In the genomic region with DNA sequence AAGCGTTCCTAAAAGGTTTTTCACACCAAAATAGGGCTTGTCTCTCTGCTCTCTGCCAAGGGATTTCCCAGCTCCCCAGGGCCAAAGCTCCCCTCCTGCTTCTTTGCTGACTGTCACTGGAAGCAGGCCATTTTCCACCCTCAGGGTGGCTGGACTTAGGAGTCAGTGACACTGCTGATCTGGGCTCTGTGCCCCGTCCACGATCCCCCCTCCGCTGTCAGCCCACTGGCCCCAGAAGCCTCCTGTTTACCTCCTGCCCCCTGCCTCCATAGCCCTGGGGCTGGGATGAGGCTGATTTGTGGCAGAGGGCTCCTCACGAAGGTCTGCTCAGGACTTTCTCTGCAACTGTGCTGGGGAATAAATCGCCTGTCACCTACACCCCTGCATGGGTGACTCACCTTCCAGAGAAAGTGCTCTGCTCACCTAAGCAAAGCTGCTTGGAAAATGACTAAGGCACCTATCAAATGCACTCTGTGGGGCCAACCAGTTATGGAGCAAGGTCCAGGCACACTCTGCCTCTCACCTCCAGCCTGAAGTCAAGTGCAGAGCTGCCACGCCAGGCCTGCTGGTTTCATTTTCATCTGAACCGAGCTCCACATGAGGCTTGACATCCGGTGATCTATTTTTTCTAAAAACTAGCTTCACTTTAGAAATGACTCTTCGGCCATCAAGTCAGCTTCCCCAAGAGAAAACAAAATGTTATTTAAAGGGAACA, we compare ENCODE assay signal across 8 cellular contexts. TPM values are rescaled to one million over a fixed set of nuclear protein-coding genes. Genes with fewer than 3 reads are reported as not detected.
DNase-seq lines count a peak whose midpoint lies in the region; TF ChIP-seq lines count a peak whose summit lies in the region.

No MANE protein-coding gene starts in this region.

- peaks cover 51 to 70% (median 65%) of the 10 kb centered on the region in 3 donors for H3K4me1 Mint-ChIP-seq in IgD-negative memory B cell
- peaks cover 64% of the 10 kb centered on the region for H3K4me1 Mint-ChIP-seq in activated CD4-positive, alpha-beta memory T cell treated with anti-CD3 and anti-CD28 coated beads for 36 hours (ENCODE audit: low read depth)
- peaks cover 71% of the 10 kb centered on the region for H3K4me1 Mint-ChIP-seq in osteocyte (ENCODE audit: unreplicated experiment)

- peak overlapping the region; percentile 61 to 92 (median 84) for H3K4me3 Mint-ChIP-seq in IgD-negative memory B cell
- H3K4me3 Mint-ChIP-seq in activated CD4-positive, alpha-beta memory T cell treated with anti-CD3 and anti-CD28 coated beads for 36 hours: peak overlapping the region; percentile 93
- H3K4me3 Mint-ChIP-seq in osteocyte (ENCODE audit: unreplicated experiment): peak overlapping the region; percentile 53

- H3K27me3 Mint-ChIP-seq in IgD-negative memory B cell (no peaks in the 10 kb centered on the region), osteocyte (ENCODE audit: unreplicated experiment) (no peaks in the 10 kb centered on the region)
- no peaks in the 10 kb centered on the region for H3K27me3 Mint-ChIP-seq in activated CD4-positive, alpha-beta memory T cell treated with anti-CD3 and anti-CD28 coated beads for 36 hours

- POLR2A ChIA-PET in activated CD4-positive, alpha-beta memory T cell treated with anti-CD3 and anti-CD28 coated beads for 36 hours (lab: Charles Lee): interaction anchor here (0.6 to 8.5 kb wide), 13 partner anchors 9 to 163 kb away, joined by 3 to 74 read pairs (median 6); partner anchors contain the start of genes FMNL1, HEXIM1 and HEXIM2

- TF ChIP-seq CTCF in GM12875 (IDR thresholded peaks at IDR 0.05; ENCODE audit: borderline replicate concordance, insufficient read depth, low read depth, low read length) (no peak), osteocyte (IDR thresholded peaks at IDR 0.05) (no peak), tibial nerve (IDR thresholded peaks at IDR 0.05) (no peak)

- H3K27ac Mint-ChIP-seq in IgD-negative memory B cell (peak overlapping the region; percentile 89 to 93 (median 93)), osteocyte (ENCODE audit: unreplicated experiment) (peak overlapping the region; percentile 95)
- peak overlapping the region; percentile 97 for H3K27ac Mint-ChIP-seq in activated CD4-positive, alpha-beta memory T cell treated with anti-CD3 and anti-CD28 coated beads for 36 hours

- H3K9me3 ChIP-seq in endocrine pancreas (ENCODE audit: control insufficient read depth, low read length) (no peaks in the 10 kb centered on the region), tibial nerve (no peaks in the 10 kb centered on the region)

- intact Hi-C loops in activated CD4-positive, alpha-beta memory T cell treated with anti-CD3 and anti-CD28 coated beads for 36 hours (cut with micrococcal nuclease): loop anchor here (1.0 to 5.0 kb wide), 5 partner anchors 35 to 163 kb away; partner anchors contain the start of gene HEXIM1

- TF ChIP-seq EP300 in tibial nerve (IDR thresholded peaks at IDR 0.05): peak in 1 of 2 donors; percentile 8

- CTCF ChIA-PET in activated CD4-positive, alpha-beta memory T cell treated with anti-CD3 and anti-CD28 coated beads for 36 hours (lab: Charles Lee): interaction anchor here (0.7 to 4.3 kb wide), 19 partner anchors 8 to 176 kb away, joined by 3 to 27 read pairs (median 5); partner anchors contain the start of genes ACBD4 and HEXIM1

- DNase-seq in activated CD4-positive, alpha-beta memory T cell treated with anti-CD3 and anti-CD28 coated beads for 36 hours: peak; percentile 95
- DNase-seq in osteocyte (ENCODE audit: extremely low spot score, unreplicated experiment): no peak
- peak in 1 of 2 donors; percentile 32 for DNase-seq in tibial nerve (ENCODE audit: low spot score in 2 of 2)
- no peak for DNase-seq in GOT3 (lab: John Stamatoyannopoulos, UW)
- no peak for DNase-seq in cerebellar nuclear complex (lab: John Stamatoyannopoulos, UW)

- TF ChIP-seq POLR2A in tibial nerve (IDR thresholded peaks at IDR 0.05): no peak

- peaks cover 11% of the 10 kb centered on the region for H3K36me3 Mint-ChIP-seq in IgD-negative memory B cell
- H3K36me3 Mint-ChIP-seq in activated CD4-positive, alpha-beta memory T cell treated with anti-CD3 and anti-CD28 coated beads for 36 hours: peaks cover 75% of the 10 kb centered on the region
- H3K36me3 Mint-ChIP-seq in osteocyte (ENCODE audit: unreplicated experiment): peaks cover 9% of the 10 kb centered on the region

- H3K4me1 ChIP-seq in endocrine pancreas (ENCODE audit: control insufficient read depth, insufficient read depth, low read length) (peaks cover 20% of the 10 kb centered on the region), tibial nerve (peaks cover 2 to 92% (median 77%) of the 10 kb centered on the region in 4 donors)

- peak overlapping the region in 3 of 4 donors; percentile 96 to 98 (median 97) for H3K27ac ChIP-seq in tibial nerve

- 17 to 27% methylated on average over 10 of the region's 10 CpGs for WGBS in tibial nerve, 2 donors

- no peaks in the 10 kb centered on the region for H3K9me3 Mint-ChIP-seq in IgD-negative memory B cell
- no peaks in the 10 kb centered on the region for H3K9me3 Mint-ChIP-seq in activated CD4-positive, alpha-beta memory T cell treated with anti-CD3 and anti-CD28 coated beads for 36 hours
- H3K9me3 Mint-ChIP-seq in osteocyte (ENCODE audit: unreplicated experiment): no peaks in the 10 kb centered on the region

- no peaks in the 10 kb centered on the region for H3K27me3 ChIP-seq in endocrine pancreas (ENCODE audit: control insufficient read depth, insufficient read depth, low read length)
- H3K27me3 ChIP-seq in tibial nerve: no peaks in the 10 kb centered on the region

- peak overlapping the region; percentile 80 for H3K9ac ChIP-seq in endocrine pancreas (ENCODE audit: control insufficient read depth, insufficient read depth, low read length)

- peak overlapping the region; percentile 40 for H3K4me3 ChIP-seq in GM12875 (ENCODE audit: low read depth, low read length)
- H3K4me3 ChIP-seq in endocrine pancreas (ENCODE audit: control insufficient read depth, insufficient read depth, low read length): peak overlapping the region; percentile 25
- H3K4me3 ChIP-seq in tibial nerve: peak overlapping the region in 2 of 4 donors; percentile 21 to 25

- H3K36me3 ChIP-seq in endocrine pancreas (ENCODE audit: control insufficient read depth, insufficient read depth, low read length): no peaks in the 10 kb centered on the region
- H3K36me3 ChIP-seq in tibial nerve: no peaks in the 10 kb centered on the region

RNA-seq across cellular contexts. Expression of gene MAP3K14, which starts 4.9 kb away (rescaled TPM):
- polyA plus RNA-seq in IgD-negative memory B cell: 31.5 TPM
- 10 to 100 TPM; 62.9 to 65.0 TPM for total RNA-seq in activated CD4-positive, alpha-beta memory T cell treated with anti-CD3 and anti-CD28 coated beads for 36 hours
- total RNA-seq in osteocyte (12.7 and 13.2 TPM in 2 replicates), tibial nerve (10 to 100 TPM in 3 of 4 donors, 1 to 10 TPM in 1; 9.6 to 15.6 (median 13.3) TPM)

RNA-seq across cellular contexts. Expression of gene SPATA32, which starts 50.0 kb away (rescaled TPM):
- polyA plus RNA-seq in IgD-negative memory B cell: 0.34 TPM
- total RNA-seq in activated CD4-positive, alpha-beta memory T cell treated with anti-CD3 and anti-CD28 coated beads for 36 hours: under 1 TPM in 1 of 2 experiments, not detected in 1; 0.12 TPM
- total RNA-seq in osteocyte: 0.18 TPM in 1 of 2 replicates, not detected in the other
- not detected for total RNA-seq in tibial nerve
